In the genomic region with DNA sequence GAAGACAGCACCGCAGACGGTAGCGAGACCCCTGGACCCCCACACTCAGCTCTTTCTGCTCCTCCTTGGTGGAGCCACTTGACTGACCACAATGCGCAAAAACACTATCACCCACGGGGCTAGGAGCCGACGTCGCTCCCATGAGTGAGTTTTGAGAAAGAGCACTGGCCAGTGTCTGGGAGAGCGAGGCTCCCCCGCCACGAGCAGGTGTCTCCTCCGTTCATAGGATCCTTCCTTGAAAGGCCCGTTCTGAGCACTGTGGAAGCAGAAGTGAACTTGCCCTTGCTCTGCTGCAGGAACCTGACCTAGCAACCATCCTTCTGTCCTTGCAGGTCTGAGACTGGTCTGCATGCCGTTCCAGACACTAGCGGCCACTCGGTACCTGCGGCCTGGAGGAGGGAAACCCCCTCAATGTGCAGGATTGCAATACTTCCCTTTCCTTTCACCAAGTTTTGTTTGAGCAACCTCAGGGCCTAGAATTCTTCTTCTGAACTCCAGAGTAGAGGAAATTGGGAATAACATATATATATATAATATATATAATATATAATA, we compare ENCODE assay signal across 29 cellular contexts.
"Had no signal": no experiment of that assay in that cellular context is flagged by ENCODE, and none has a peak within 500 bp of the region (broad histone marks: within the 10 kb centered on the region; RNA-seq: fewer than 3 reads in every experiment).

No MANE protein-coding gene starts in this region.

- DNase-seq: activated B cell treated with CpG ODN at 0.5 μM for 24 hours; activated CD4-positive, alpha-beta T cell treated with anti-CD3 and anti-CD28 coated beads for 36 hours; activated CD4-positive, alpha-beta T cell treated with anti-CD3 and anti-CD28 coated beads, Interleukin-2, amount 50 U/mL, for 4 hours; activated CD8-positive, alpha-beta memory T cell treated with anti-CD3 and anti-CD28 coated beads for 24 hours; activated CD8-positive, alpha-beta memory T cell treated with anti-CD3 and anti-CD28 coated beads, Interleukin-2, amount 50 U/mL, for 4 hours; activated naive CD4-positive, alpha-beta T cell; activated naive CD8-positive, alpha-beta T cell treated with anti-CD3 and anti-CD28 coated beads for 36 hours; activated T-cell treated with anti-CD3 and anti-CD28 coated beads, Interleukin-2, amount 50 U/mL, for 24 hours; amniotic stem cell; endodermal cell; esophagus squamous epithelium; gastrocnemius medialis; hypothalamus; left cardiac atrium; midbrain; natural killer cell; nucleus accumbens; sigmoid colon; stimulated activated CD4-positive, alpha-beta T cell treated with anti-CD3 and anti-CD28 coated beads, Interleukin-15, amount 100 ng/mL, for 24 hours; stomach; T-helper 9 cell; transverse colon had no signal

- H3K4me1 ChIP-seq: breast epithelium, esophagus squamous epithelium, gastrocnemius medialis, parathyroid adenoma, sigmoid colon, stomach, transverse colon had no signal

- H3K4me3 ChIP-seq: breast epithelium, coronary artery, esophagus squamous epithelium, gastrocnemius medialis, sigmoid colon, smooth muscle cell, stomach, transverse colon had no signal

- H3K27me3 ChIP-seq: breast epithelium, esophagus squamous epithelium, gastrocnemius medialis, sigmoid colon, stomach, transverse colon had no signal

- ATAC-seq: activated CD4-positive, alpha-beta T cell treated with anti-CD3 and anti-CD28 coated beads for 36 hours; activated T-helper 17 cell treated with anti-CD3 and anti-CD28 coated beads, Interleukin-2, amount 50 U/mL, for 72 hours; gastrocnemius medialis; left cardiac atrium; natural killer cell; stimulated activated memory B cell treated with anti-CD40 and anti-IgM and Interleukin-4, amounts not matched to agents 10 μg/mL and 1 μg/mL and 100 μg/mL, for 72 hours had no signal

- H2AFZ ChIP-seq: parathyroid adenoma had no signal

- H3K9me3 ChIP-seq: breast epithelium, esophagus squamous epithelium, gastrocnemius medialis, sigmoid colon, stomach, transverse colon had no signal

- H3K4me2 ChIP-seq: smooth muscle cell had no signal

- H3K9ac ChIP-seq: parathyroid adenoma had no signal

- FAIRE-seq: islet of Langerhans had no signal

- H3K36me3 ChIP-seq: breast epithelium, esophagus squamous epithelium, gastrocnemius medialis, sigmoid colon, stomach, transverse colon had no signal

- H3K79me2 ChIP-seq: parathyroid adenoma had no signal

- H3K27ac ChIP-seq: breast epithelium, coronary artery, esophagus squamous epithelium, gastrocnemius medialis, parathyroid adenoma, sigmoid colon, stomach, transverse colon had no signal
